ENCODE assay signal across 8 cellular contexts in genomic region chr14:86722612-86723253, GRCh38.
"Had no signal": no experiment of that assay in that cellular context is flagged by ENCODE, and none has a peak within 500 bp of the region (broad histone marks: within the 10 kb centered on the region; RNA-seq: fewer than 3 reads in every experiment).

No MANE protein-coding gene starts in this region.

- H3K4me3 Mint-ChIP-seq: HFFc6, IgD-negative memory B cell had no signal

- H3K4me3 ChIP-seq: GM23248, HAP-1 had no signal

- H3K4me1 ChIP-seq: HAP-1 had no signal

- H3K9ac ChIP-seq: GM23248 had no signal

- H3K27ac Mint-ChIP-seq: HFFc6, IgD-negative memory B cell had no signal

- H3K36me3 ChIP-seq: HAP-1 had no signal

- H3K9me3 Mint-ChIP-seq: HFFc6 had no signal

- H3K27me3 Mint-ChIP-seq: IgD-negative memory B cell had no signal

- H3K9me3 ChIP-seq: HAP-1 had no signal

- ATAC-seq: HCT116 had no signal

- H3K27ac ChIP-seq: GM23248 had no signal

- DNase-seq: GM23248, GOT3, H7, KBM-7 had no signal

- H3K36me3 Mint-ChIP-seq: IgD-negative memory B cell had no signal
